2 cellular contexts compared by ENCODE assay signal in genomic region chr18:23626451-23627279, GRCh38.
TF ChIP-seq lines count a peak whose summit lies in the region.

No MANE protein-coding gene starts in this region.

TF ChIP-seq in A549, 52 proteins besides CTCF, POLR2A, EP300 and RAD21 (continued from another document):
- TF ChIP-seq ATOH8 (CRISPR knock-in tag; IDR thresholded peaks at IDR 0.05; ENCODE audit: low read depth): no peak
- TF ChIP-seq TFCP2L1 (CRISPR knock-in tag; IDR thresholded peaks at IDR 0.05): no peak
- TF ChIP-seq RFX5 (IDR thresholded peaks at IDR 0.05): no peak
- TF ChIP-seq E2F6 (IDR thresholded peaks at IDR 0.05; ENCODE audit: borderline replicate concordance, low read depth): 0 out of 2 replicates have a peak, but pooled peaks have one; percentile 28
- TF ChIP-seq CBX2 (IDR thresholded peaks at IDR 0.05; ENCODE audit: borderline replicate concordance, low read depth): no peak
- no peak for TF ChIP-seq NPAS2 (CRISPR knock-in tag; IDR thresholded peaks at IDR 0.05; ENCODE audit: borderline replicate concordance)
- TF ChIP-seq EHMT2 (IDR thresholded peaks at IDR 0.05; ENCODE audit: low read depth): no peak
- TF ChIP-seq ELK1 (IDR thresholded peaks at IDR 0.05; ENCODE audit: low read depth, low read length): no peak
- peak; percentile 73; the same call in 1 of the 2 replicates for TF ChIP-seq HOXB13 (CRISPR knock-in tag; IDR thresholded peaks at IDR 0.05; ENCODE audit: low read depth)
- 0 out of 2 replicates have a peak, but pooled peaks have one; percentile 17 for TF ChIP-seq ZNF302 (CRISPR knock-in tag; IDR thresholded peaks at IDR 0.05)
- TF ChIP-seq JUNB (IDR thresholded peaks at IDR 0.05): no peak
- no peak for TF ChIP-seq ZFP36 (IDR thresholded peaks at IDR 0.05; ENCODE audit: borderline replicate concordance, partially characterized antibody)
- TF ChIP-seq HEYL (CRISPR knock-in tag; IDR thresholded peaks at IDR 0.05): no peak
- TF ChIP-seq NR3C1 (IDR thresholded peaks at IDR 0.05): no peak
- no peak for TF ChIP-seq POLR2AphosphoS2 (conservative IDR thresholded peaks at IDR 0.05; ENCODE audit: low read length)
- no peak for TF ChIP-seq PBX3 (IDR thresholded peaks at IDR 0.05)
- no peak for TF ChIP-seq BHLHE40 (IDR thresholded peaks at IDR 0.05; ENCODE audit: low read depth, low read length)
- TF ChIP-seq EHF (CRISPR knock-in tag; IDR thresholded peaks at IDR 0.05): no peak
- TF ChIP-seq HES2 (IDR thresholded peaks at IDR 0.05): no peak
- TF ChIP-seq ZSCAN20 (CRISPR knock-in tag; IDR thresholded peaks at IDR 0.05): peak; percentile 61; the same call in 1 of the 2 replicates
- no peak for TF ChIP-seq CBX8 (IDR thresholded peaks at IDR 0.05)
TF ChIP-seq in A549: peak in this region for 7.

TF ChIP-seq in HEK293, 187 proteins besides CTCF, POLR2A, EP300 and RAD21 (continued from another document and continues in another):
- 0 out of 2 replicates have a peak, but pooled peaks have one; percentile 26 for TF ChIP-seq PRDM10 (tag by site-specific recombination; IDR thresholded peaks at IDR 0.05)
- no peak for TF ChIP-seq ZNF530 (tag by site-specific recombination; IDR thresholded peaks at IDR 0.05; ENCODE audit: low read depth)
- TF ChIP-seq ZBTB11 (tag by site-specific recombination; conservative IDR thresholded peaks at IDR 0.05; ENCODE audit: low read depth): no peak
- TF ChIP-seq ZNF660 (tag by site-specific recombination; IDR thresholded peaks at IDR 0.05): peak; percentile 27; the same call in 1 of the 2 replicates
- TF ChIP-seq ZNF518A (tag by site-specific recombination; conservative IDR thresholded peaks at IDR 0.05; ENCODE audit: low read depth): no peak
- no peak for TF ChIP-seq ZNF555 (tag by site-specific recombination; conservative IDR thresholded peaks at IDR 0.05)
- peak; percentile 89 for TF ChIP-seq SP7 (tag by site-specific recombination; IDR thresholded peaks at IDR 0.05)
- peak; percentile 32; the same call in 1 of the 2 replicates for TF ChIP-seq WT1 (tag by site-specific recombination; IDR thresholded peaks at IDR 0.05)
- no peak for TF ChIP-seq ZBTB49 (tag by site-specific recombination; IDR thresholded peaks at IDR 0.05; ENCODE audit: low read depth)
- no peak for TF ChIP-seq ZBTB1 (tag by site-specific recombination; IDR thresholded peaks at IDR 0.05)
- TF ChIP-seq TCF7L2 (IDR thresholded peaks at IDR 0.05; ENCODE audit: borderline replicate concordance, low read depth, low read length): no peak
- no peak for TF ChIP-seq KLF17 (tag by site-specific recombination; IDR thresholded peaks at IDR 0.05)
- TF ChIP-seq ZNF621 (tag by site-specific recombination; IDR thresholded peaks at IDR 0.05): no peak
- TF ChIP-seq YY1 (tag by site-specific recombination; IDR thresholded peaks at IDR 0.05): no peak
- peak; percentile 32; the same call in 1 of the 2 replicates for TF ChIP-seq KLF8 (tag by site-specific recombination; IDR thresholded peaks at IDR 0.05)
- peak; percentile 26; the same call in 1 of the 2 replicates for TF ChIP-seq BCL11A (tag by site-specific recombination; IDR thresholded peaks at IDR 0.05; ENCODE audit: low read depth)
- TF ChIP-seq ZNF132 (tag by site-specific recombination; IDR thresholded peaks at IDR 0.05; ENCODE audit: borderline replicate concordance): no peak
- TF ChIP-seq ZXDB (tag by site-specific recombination; IDR thresholded peaks at IDR 0.05): peak; percentile 64; the same call in 1 of the 2 replicates
- TF ChIP-seq ZNF18 (tag by site-specific recombination; IDR thresholded peaks at IDR 0.05): no peak
- peak; percentile 58; the same call in 1 of the 2 replicates for TF ChIP-seq ZNF692 (tag by site-specific recombination; IDR thresholded peaks at IDR 0.05)
- TF ChIP-seq ZNF561 (tag by site-specific recombination; IDR thresholded peaks at IDR 0.05; ENCODE audit: borderline replicate concordance): no peak
- no peak for TF ChIP-seq RBAK (tag by site-specific recombination; IDR thresholded peaks at IDR 0.05)
- TF ChIP-seq ZNF26 (tag by site-specific recombination; IDR thresholded peaks at IDR 0.05): no peak
- no peak for TF ChIP-seq ZNF175 (tag by site-specific recombination; IDR thresholded peaks at IDR 0.05)
- no peak for TF ChIP-seq ZBTB21 (tag by site-specific recombination; IDR thresholded peaks at IDR 0.05)
- no peak for TF ChIP-seq ZNF404 (tag by site-specific recombination; IDR thresholded peaks at IDR 0.05)
- no peak for TF ChIP-seq ZNF341 (tag by site-specific recombination; IDR thresholded peaks at IDR 0.05; ENCODE audit: low read depth)
